In genomic region chr15:63211549-63211948, GRCh38 we compare ENCODE assay signal across 11 cellular contexts. TPM values are rescaled to one million over a fixed set of nuclear protein-coding genes. Genes with fewer than 3 reads are reported as not detected.
DNase-seq lines count a peak whose midpoint lies in the region; ATAC-seq and TF ChIP-seq lines count a peak whose summit lies in the region.
"Had no signal": no experiment of that assay in that cellular context is flagged by ENCODE, and none has a peak within 500 bp of the region (broad histone marks: within the 10 kb centered on the region; RNA-seq: fewer than 3 reads in every experiment).

No MANE protein-coding gene starts in this region.

- DNase-seq in GM23338 (ENCODE audit: low spot score) = no peak
- no peak for DNase-seq in activated naive CD8-positive, alpha-beta T cell treated with anti-CD3 and anti-CD28 coated beads, Interleukin-2, amount 50 U/mL, for 24 hours
- no peak for DNase-seq in natural killer cell
- DNase-seq in cortex of kidney (lab: John Stamatoyannopoulos, UW) = no peak
- no peak for DNase-seq in endodermal cell
- no peak for DNase-seq in NCI-H510A treated with DMSO at 0.1 percent for 48 hours (lab: John Stamatoyannopoulos, UW)
- DNase-seq: head of caudate nucleus, NCI-H2171, substantia nigra had no signal

- WGBS in endodermal cell (ENCODE audit: insufficient coverage in 1 of 2, insufficient read length in 1 of 2), 2 experiments = 90 to 100% methylated on average over 2 of the region's 2 CpGs

- H3K4me3 Mint-ChIP-seq in GM23338 = no peak overlapping the region
- H3K4me3 Mint-ChIP-seq in activated naive CD8-positive, alpha-beta T cell treated with anti-CD3 and anti-CD28 coated beads, Interleukin-2, amount 50 U/mL, for 24 hours = peak overlapping the region; percentile 68
- peak overlapping the region; percentile 61 for H3K4me3 Mint-ChIP-seq in natural killer cell
- no peak overlapping the region for H3K4me3 Mint-ChIP-seq in endodermal cell

- no peak for ATAC-seq in GM23338
- ATAC-seq in activated naive CD8-positive, alpha-beta T cell treated with anti-CD3 and anti-CD28 coated beads, Interleukin-2, amount 50 U/mL, for 24 hours = no peak
- ATAC-seq in natural killer cell = no peak
- ATAC-seq in HG03460 (IDR thresholded peaks at IDR 0.05; ENCODE audit: unreplicated experiment) = no peak

- H3K79me2 ChIP-seq in ACC112 (ENCODE audit: control insufficient read depth, insufficient read depth, low read length, unreplicated experiment) = peaks cover 67% of the 10 kb centered on the region
- H3K79me2 ChIP-seq in GM23338 (replicated peaks; ENCODE audit: insufficient read depth) = peaks cover 45% of the 10 kb centered on the region

- no peak for TF ChIP-seq CTCF in GM23338 (conservative IDR thresholded peaks at IDR 0.05; ENCODE audit: low read depth in 2 of 2)
- no peak for TF ChIP-seq CTCF in natural killer cell (IDR thresholded peaks at IDR 0.05)
- TF ChIP-seq CTCF in endodermal cell (conservative IDR thresholded peaks at IDR 0.05) = no peak

- no peaks in the 10 kb centered on the region for H3K9me3 Mint-ChIP-seq in GM23338
- no peaks in the 10 kb centered on the region for H3K9me3 Mint-ChIP-seq in activated naive CD8-positive, alpha-beta T cell treated with anti-CD3 and anti-CD28 coated beads, Interleukin-2, amount 50 U/mL, for 24 hours
- H3K9me3 Mint-ChIP-seq in natural killer cell = no peaks in the 10 kb centered on the region
- H3K9me3 Mint-ChIP-seq in endodermal cell = no peaks in the 10 kb centered on the region

- no peaks in the 10 kb centered on the region for H3K9me3 ChIP-seq in endodermal cell (ENCODE audit: control insufficient read depth, low read length)

- peaks cover 41% of the 10 kb centered on the region for H3K4me1 ChIP-seq in ACC112 (ENCODE audit: control insufficient read depth, insufficient read depth, low read length, unreplicated experiment)
- peaks cover 16% of the 10 kb centered on the region for H3K4me1 ChIP-seq in GM23338 (ENCODE audit: insufficient read depth)
- peaks cover 4% of the 10 kb centered on the region for H3K4me1 ChIP-seq in endodermal cell (ENCODE audit: control insufficient read depth, insufficient read depth, low read length)

- intact Hi-C loops in natural killer cell (cut with micrococcal nuclease) = loop anchor here (5.0 kb wide), 1 partner anchor 36 kb away; no protein-coding TSS in a partner anchor

- peak overlapping the region; percentile 35; the same call in 1 of the 2 replicates for H3K27ac Mint-ChIP-seq in GM23338
- H3K27ac Mint-ChIP-seq in activated naive CD8-positive, alpha-beta T cell treated with anti-CD3 and anti-CD28 coated beads, Interleukin-2, amount 50 U/mL, for 24 hours = peak overlapping the region; percentile 98
- H3K27ac Mint-ChIP-seq in natural killer cell = peak overlapping the region; percentile 86 to 93
- H3K27ac Mint-ChIP-seq in endodermal cell = no peak overlapping the region

- H3K27ac ChIP-seq in ACC112 (ENCODE audit: low read depth, low read length) (peak overlapping the region; percentile 97), GM23338 (ENCODE audit: low read depth) (peak overlapping the region; percentile 59; the same call in 1 of the 2 replicates), endodermal cell (ENCODE audit: low read depth, low read length) (no peak overlapping the region)

- H3K27me3 ChIP-seq in ACC112 (ENCODE audit: insufficient read depth, low read length) = no peaks in the 10 kb centered on the region
- no peaks in the 10 kb centered on the region for H3K27me3 ChIP-seq in GM23338 (ENCODE audit: insufficient read depth)
- H3K27me3 ChIP-seq in endodermal cell (ENCODE audit: control insufficient read depth, insufficient read depth, low read length, poor library complexity, severe bottlenecking) = no peaks in the 10 kb centered on the region

- H3K4me1 Mint-ChIP-seq in GM23338 (peaks cover 26% of the 10 kb centered on the region), natural killer cell (peaks cover 81 to 83% of the 10 kb centered on the region in 2 donors), endodermal cell (peaks cover 18% of the 10 kb centered on the region)
- H3K4me1 Mint-ChIP-seq in activated naive CD8-positive, alpha-beta T cell treated with anti-CD3 and anti-CD28 coated beads, Interleukin-2, amount 50 U/mL, for 24 hours = peaks cover 95% of the 10 kb centered on the region

- H3K4me3 ChIP-seq in ACC112 (ENCODE audit: low read depth, low read length) (no peak overlapping the region), GM23338 (no peak overlapping the region), endodermal cell (ENCODE audit: low read length) (no peak overlapping the region)

- H3K36me3 ChIP-seq in ACC112 (ENCODE audit: insufficient read depth, low read length) (no peaks in the 10 kb centered on the region), GM23338 (ENCODE audit: insufficient read depth) (no peaks in the 10 kb centered on the region), endodermal cell (ENCODE audit: control insufficient read depth, insufficient read depth, low read length) (no peaks in the 10 kb centered on the region)

- H4K20me1 ChIP-seq in GM23338 (replicated peaks; ENCODE audit: insufficient read depth) = 0 out of 2 replicates have a peak, but pooled peaks cover 4% of the 10 kb centered on the region

- H3K4me2 ChIP-seq in GM23338 = no peak overlapping the region

- H2AFZ ChIP-seq in ACC112 (ENCODE audit: low read length, unreplicated experiment) (no peak overlapping the region), GM23338 (no peak overlapping the region)

- no peak overlapping the region for H3K9ac ChIP-seq in endodermal cell (ENCODE audit: extremely low read depth, low read length, poor library complexity, severe bottlenecking)

- H3K9me2 ChIP-seq in GM23338 (ENCODE audit: insufficient read depth) = no peaks in the 10 kb centered on the region

- H3K36me3 Mint-ChIP-seq in GM23338 (ENCODE audit: low read depth) (no peaks in the 10 kb centered on the region), natural killer cell (peaks cover 13% of the 10 kb centered on the region), endodermal cell (ENCODE audit: low read depth) (no peaks in the 10 kb centered on the region)
- H3K36me3 Mint-ChIP-seq in activated naive CD8-positive, alpha-beta T cell treated with anti-CD3 and anti-CD28 coated beads, Interleukin-2, amount 50 U/mL, for 24 hours (ENCODE audit: low read depth) = peaks cover 54% of the 10 kb centered on the region

- no peaks in the 10 kb centered on the region for H3F3A ChIP-seq in GM23338 (replicated peaks; ENCODE audit: low read depth)

- H3K27me3 Mint-ChIP-seq in GM23338 (ENCODE audit: insufficient read depth, low read depth, poor library complexity) = peaks cover under 1% of the 10 kb centered on the region
- no peaks in the 10 kb centered on the region for H3K27me3 Mint-ChIP-seq in activated naive CD8-positive, alpha-beta T cell treated with anti-CD3 and anti-CD28 coated beads, Interleukin-2, amount 50 U/mL, for 24 hours
- no peaks in the 10 kb centered on the region for H3K27me3 Mint-ChIP-seq in natural killer cell (ENCODE audit: low read depth in 2 of 2)
- no peaks in the 10 kb centered on the region for H3K27me3 Mint-ChIP-seq in endodermal cell (ENCODE audit: insufficient read depth)

TF ChIP-seq in GM23338, 12 proteins besides CTCF, POLR2A, EP300 and RAD21 (continues in another document):
- TF ChIP-seq JUNB (IDR thresholded peaks at IDR 0.05; ENCODE audit: unreplicated experiment) (no peak), ZNF114 (CRISPR knock-in tag; IDR thresholded peaks at IDR 0.05) (no peak), EZH2phosphoT487 (IDR thresholded peaks at IDR 0.05; ENCODE audit: unreplicated experiment) (no peak)

RNA-seq across cellular contexts. Expression of gene RAB8B, which starts 22.1 kb away (rescaled TPM):
- 38.1 and 41.7 TPM in 2 replicates for total RNA-seq in GM23338 (2014; rRNA removed; shearing (Covaris generic))
- polyA plus RNA-seq in GM23338 (2016; fragmentation: Nextera tagmentation; extraction: Ambion mirVana) = 23.2 and 23.5 TPM in 2 replicates
- total RNA-seq in natural killer cell (100 to 1,000 TPM; 128 to 155 (median 137) TPM), endodermal cell (10 to 100 TPM; 21.9 to 28.8 TPM)
- polyA plus RNA-seq in endodermal cell (2013, experiment 1 of 2) = 27.5 TPM
- polyA plus RNA-seq in endodermal cell (2013, experiment 2 of 2) = 27.5 TPM

RNA-seq across cellular contexts. Expression of gene RPS27L, which starts 54.3 kb away (rescaled TPM):
- total RNA-seq in GM23338 (2014; rRNA removed; shearing (Covaris generic)) = 48.2 and 85.9 TPM in 2 replicates
- polyA plus RNA-seq in GM23338 (2016; fragmentation: Nextera tagmentation; extraction: Ambion mirVana) = 1,011 and 1,086 TPM in 2 replicates
- total RNA-seq in natural killer cell (10 to 100 TPM; 50.4 to 63.3 (median 52.2) TPM), endodermal cell (10 to 100 TPM; 56.2 to 68.8 TPM)
- polyA plus RNA-seq in endodermal cell (2013, experiment 1 of 2) = 187 TPM
- polyA plus RNA-seq in endodermal cell (2013, experiment 2 of 2) = 190 TPM

Comparison
In these comparisons a context has a peak if more than half of its experiments do, and no peak if none do; other contexts are left out.
1. H3K4me3 Mint-ChIP-seq: peak in activated naive CD8-positive, alpha-beta T cell treated with anti-CD3 and anti-CD28 coated beads, Interleukin-2, amount 50 U/mL, for 24 hours (single experiment) and natural killer cell (single experiment); none in GM23338 (single experiment) and endodermal cell (single experiment).